Comparison of ENCODE assay signal across 18 cellular contexts in the genomic region with DNA sequence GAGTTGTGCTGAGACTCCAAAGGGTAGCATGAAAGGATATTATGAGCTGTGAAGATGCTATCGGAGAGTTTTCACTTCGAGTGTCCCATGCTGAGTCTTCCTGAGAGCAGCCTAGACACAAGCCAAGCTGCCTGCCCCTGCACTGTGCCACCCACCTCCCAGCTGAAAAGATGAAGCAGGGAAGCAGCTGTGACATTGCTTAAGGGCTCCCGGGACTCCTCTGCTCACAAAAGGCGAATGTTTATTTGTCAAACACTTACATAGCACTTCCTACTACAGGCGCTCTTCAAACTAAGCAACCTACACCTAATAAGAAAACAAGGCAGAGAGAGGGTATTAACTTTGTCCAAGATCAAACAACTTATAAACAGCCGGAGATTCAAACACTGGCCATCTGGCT.
A peak's percentile ranks its signal among the peaks of the same experiment; 100 is the strongest.
DNase-seq lines count a peak whose midpoint lies in the region; ATAC-seq and TF ChIP-seq lines count a peak whose summit lies in the region.
"Had no signal": no experiment of that assay in that cellular context is flagged by ENCODE, and none has a peak within 500 bp of the region (broad histone marks: within the 10 kb centered on the region; RNA-seq: fewer than 3 reads in every experiment).

No MANE protein-coding gene starts in this region.

- H3K36me3 Mint-ChIP-seq in nephron progenitor cell (ENCODE audit: low read depth), result no peaks in the 10 kb centered on the region

- no peaks in the 10 kb centered on the region for H3K9me3 ChIP-seq in DOHH2 (ENCODE audit: control insufficient read depth, insufficient read depth, low read length)
- H3K9me3 ChIP-seq: tibial nerve had no signal

- DNase-seq in NCI-H1092 treated with DMSO at 0.1 percent for 48 hours (lab: John Stamatoyannopoulos, UW), result peak; percentile 36
- no peak for DNase-seq in NCI-H1092 (lab: John Stamatoyannopoulos, UW)
- peak; percentile 64 for DNase-seq in NCI-H748 (lab: John Stamatoyannopoulos, UW; ENCODE audit: unreplicated experiment)
- no peak for DNase-seq in nephron progenitor cell
- DNase-seq in GF-D8 (lab: John Stamatoyannopoulos, UW), result no peak
- no peak for DNase-seq in ACHN
- DNase-seq: activated T-cell treated with anti-CD3 and anti-CD28 coated beads, Interleukin-2, amount 50 U/mL, for 48 hours; amniotic stem cell; CD4-positive, alpha-beta memory T cell; kidney glomerular epithelial cell; NCI-H446; RPMI8226; T-helper 1 cell had no signal

- no peaks in the 10 kb centered on the region for H3K9me2 ChIP-seq in DOHH2 (replicated peaks; ENCODE audit: control insufficient read depth, low read length)

- H3K27me3 Mint-ChIP-seq in nephron progenitor cell (ENCODE audit: low read depth, poor library complexity), result no peaks in the 10 kb centered on the region
- H3K27me3 Mint-ChIP-seq: CD4-positive, alpha-beta memory T cell had no signal

- peak overlapping the region; percentile 68 for H3K4me2 ChIP-seq in DOHH2 (ENCODE audit: low read length)

- peaks cover 32% of the 10 kb centered on the region for H3K4me1 Mint-ChIP-seq in nephron progenitor cell

- no peak overlapping the region for H3K4me3 ChIP-seq in DOHH2 (ENCODE audit: low read length)
- H3K4me3 ChIP-seq: tibial nerve had no signal

- in situ Hi-C loops in ACHN (cut with HindIII; ENCODE audit: low pct_ligation_motif_present, low pct_unique_long_range_greater_than_20kb, low sequenced_read_pairs), result no loop called here

- no peak overlapping the region for H3K4me3 Mint-ChIP-seq in nephron progenitor cell
- H3K4me3 Mint-ChIP-seq: CD4-positive, alpha-beta memory T cell had no signal

- peak overlapping the region; percentile 19 for H3K27ac Mint-ChIP-seq in nephron progenitor cell

- no peaks in the 10 kb centered on the region for H3K9me3 Mint-ChIP-seq in nephron progenitor cell
- H3K9me3 Mint-ChIP-seq: CD4-positive, alpha-beta memory T cell had no signal

- peaks cover 61% of the 10 kb centered on the region for H3K79me2 ChIP-seq in DOHH2 (ENCODE audit: control insufficient read depth, low read length)

- ATAC-seq in GM18907 (IDR thresholded peaks at IDR 0.05; ENCODE audit: unreplicated experiment), result no peak

- peaks cover 22% of the 10 kb centered on the region for H3F3A ChIP-seq in DOHH2 (ENCODE audit: control insufficient read depth, insufficient read depth)

- H3K36me3 ChIP-seq in DOHH2 (ENCODE audit: control insufficient read depth, low read length), result peaks cover 71% of the 10 kb centered on the region
- H3K36me3 ChIP-seq: tibial nerve had no signal

- H3K27me3 ChIP-seq in DOHH2 (ENCODE audit: control insufficient read depth, low read length), result no peaks in the 10 kb centered on the region
- H3K27me3 ChIP-seq: tibial nerve had no signal

- H4K20me1 ChIP-seq in DOHH2 (ENCODE audit: control insufficient read depth, insufficient read depth, low read depth, low read length), result no peaks in the 10 kb centered on the region

- peaks cover 80% of the 10 kb centered on the region for H3K4me1 ChIP-seq in DOHH2 (ENCODE audit: control insufficient read depth, low read length)

- TF ChIP-seq CTCF in DOHH2 (IDR thresholded peaks at IDR 0.05; ENCODE audit: low read depth, low read length, poor library complexity, severe bottlenecking) (no peak), nephron progenitor cell (IDR thresholded peaks at IDR 0.05) (no peak)

- peak overlapping the region; percentile 66 for H3K27ac ChIP-seq in DOHH2 (ENCODE audit: low read depth, low read length)
- H3K27ac ChIP-seq: 22Rv1, epithelial cell of prostate had no signal

Comparison
In these comparisons a context has a peak if more than half of its experiments do, and no peak if none do; other contexts are left out.
1. DNase-seq: peak in NCI-H1092 treated with DMSO at 0.1 percent for 48 hours (single experiment) and NCI-H748 (single experiment); none in NCI-H1092 (single experiment), nephron progenitor cell (single experiment), GF-D8 (single experiment) and ACHN (single experiment).